27 cellular contexts compared by ENCODE assay signal in genomic region chr21:25831300-25831699, GRCh38.
DNase-seq lines count a peak whose midpoint lies in the region; ATAC-seq, FAIRE-seq and TF ChIP-seq lines count a peak whose summit lies in the region.
"Had no signal": no experiment of that assay in that cellular context is flagged by ENCODE, and none has a peak within 500 bp of the region (broad histone marks: within the 10 kb centered on the region; RNA-seq: fewer than 3 reads in every experiment).

No MANE protein-coding gene starts in this region.

- no peak overlapping the region for H3K27ac ChIP-seq in H1 (ENCODE audit: low read depth, low read length)
- H3K27ac ChIP-seq in gastrocnemius medialis: no peak overlapping the region
- H3K27ac ChIP-seq: coronary artery, esophagus muscularis mucosa, lower lobe of right lung, sigmoid colon, transverse colon had no signal

- H2AK5ac ChIP-seq in H1 (ENCODE audit: low read depth, low read length): no peak overlapping the region

- H2BK12ac ChIP-seq in H1 (ENCODE audit: low read depth, low read length): no peak overlapping the region

- CTCF ChIA-PET in H1 (lab: Charles Lee; ENCODE audit: partially characterized antibody): no interaction called here

- H2BK120ac ChIP-seq in H1 (replicated peaks; ENCODE audit: low read depth, low read length): no peak overlapping the region

- H3K9me3 ChIP-seq in H1 (ENCODE audit: insufficient read depth in 2 of 2, low read depth in 1 of 2, low read length in 1 of 2) (no peaks in the 10 kb centered on the region; a peak in 1 of 4 replicates), gastrocnemius medialis (no peaks in the 10 kb centered on the region)
- H3K9me3 ChIP-seq: BE2C, transverse colon had no signal

- no peak for TF ChIP-seq POLR2A in H1 (IDR thresholded peaks at IDR 0.05; ENCODE audit: control extremely low read depth in 1 of 2, low read depth in 2 of 2, low read length in 2 of 2)
- TF ChIP-seq POLR2A in gastrocnemius medialis (IDR thresholded peaks at IDR 0.05): no peak

- no peak for TF ChIP-seq CTCF in H1 (IDR thresholded peaks at IDR 0.05; ENCODE audit: control extremely low read depth in 1 of 3, insufficient read depth in 1 of 3, low read depth in 1 of 3, low read length in 3 of 3)
- no peak for TF ChIP-seq CTCF in gastrocnemius medialis (IDR thresholded peaks at IDR 0.05 in 4 of 5, conservative IDR thresholded peaks at IDR 0.05 in 1 of 5)

- H2BK20ac ChIP-seq in H1 (ENCODE audit: low read length): no peak overlapping the region

- H3K79me2 ChIP-seq in H1 (ENCODE audit: control insufficient read depth in 1 of 2, insufficient read depth in 2 of 2, low read length in 2 of 2): no peaks in the 10 kb centered on the region

- H2AFZ ChIP-seq in H1 (ENCODE audit: low read length): peak overlapping the region; percentile 21; the same call in 1 of the 2 replicates

- POLR2A ChIA-PET in H1 (lab: Charles Lee; ENCODE audit: partially characterized antibody): no interaction called here

- in situ Hi-C loops in gastrocnemius medialis (cut with MboI; ENCODE audit: low sequenced_read_pairs in 4 of 4): no loop called here

- no peak overlapping the region for H3K27ac Mint-ChIP-seq in activated naive CD8-positive, alpha-beta T cell treated with anti-CD3 and anti-CD28 coated beads, Interleukin-2, amount 50 U/mL, for 24 hours
- no peak overlapping the region for H3K27ac Mint-ChIP-seq in activated naive CD8-positive, alpha-beta T cell treated with anti-CD3 and anti-CD28 coated beads for 36 hours
- no peak overlapping the region for H3K27ac Mint-ChIP-seq in stimulated activated naive CD8-positive, alpha-beta T cell treated with anti-CD3 and anti-CD28 coated beads, Interleukin-15, amount 100 ng/mL, for 72 hours
- H3K27ac Mint-ChIP-seq: activated naive CD8-positive, alpha-beta T cell treated with anti-CD3 and anti-CD28 coated beads, Interleukin-2, amount 10 ng/mL, durations not matched to agents 7 days and 5 days had no signal

- H3K79me1 ChIP-seq in H1 (ENCODE audit: low read depth, low read length): no peaks in the 10 kb centered on the region

- DNase-seq in activated naive CD8-positive, alpha-beta T cell treated with anti-CD3 and anti-CD28 coated beads, Interleukin-2, amount 50 U/mL, for 24 hours: no peak
- no peak for DNase-seq in activated naive CD8-positive, alpha-beta T cell treated with anti-CD3 and anti-CD28 coated beads for 36 hours
- DNase-seq in RCC 7860 (ENCODE audit: low spot score): peak; percentile 43
- no peak for DNase-seq in H1 (ENCODE audit: low read depth in 1 of 2, low spot score in 2 of 2)
- DNase-seq in stimulated activated naive CD8-positive, alpha-beta T cell treated with anti-CD3 and anti-CD28 coated beads, Interleukin-15, amount 100 ng/mL, for 72 hours: no peak
- DNase-seq in DMS 273 treated with DMSO at 0.1 percent for 48 hours (lab: John Stamatoyannopoulos, UW): no peak
- no peak for DNase-seq in activated CD4-positive, CD25-positive, alpha-beta regulatory T cell (lab: John Stamatoyannopoulos, UW)
- DNase-seq in gastrocnemius medialis: no peak
- DNase-seq: ACHN; activated gamma-delta T cell; activated naive CD8-positive, alpha-beta T cell treated with anti-CD3 and anti-CD28 coated beads, Interleukin-2, amount 10 ng/mL, durations not matched to agents 7 days and 5 days; BE2C; caudate nucleus; foreskin melanocyte; GDM1; lower lobe of right lung; mucosa of descending colon; NCI-H1048; NCI-H2107; NCI-H774; sigmoid colon; stimulated activated CD4-positive, alpha-beta T cell treated with anti-CD3 and anti-CD28 coated beads, Interleukin-4, amount 100 ng/mL, for 1 hour; T-helper 9 cell; transverse colon had no signal

- H2BK5ac ChIP-seq in H1 (ENCODE audit: low read depth, low read length): no peak overlapping the region

- TF ChIP-seq RAD21 in H1 (IDR thresholded peaks at IDR 0.05 in 1 of 2, conservative IDR thresholded peaks at IDR 0.05 in 1 of 2; ENCODE audit: low read depth in 2 of 2, low read length in 2 of 2): no peak

- no peak overlapping the region for H4K8ac ChIP-seq in H1 (ENCODE audit: extremely low read depth, insufficient read depth, low read length)

- no peak overlapping the region for H4K5ac ChIP-seq in H1 (ENCODE audit: insufficient read length, low read depth, low read length)

- no peak overlapping the region for H2BK15ac ChIP-seq in H1 (ENCODE audit: low read length)

- H3K9ac ChIP-seq in H1 (replicated peaks in 1 of 4; ENCODE audit: extremely low read depth in 1 of 4, low read depth in 3 of 4, low read length in 3 of 4): no peak overlapping the region

- H3K14ac ChIP-seq in H1 (ENCODE audit: insufficient read length): no peak overlapping the region

- no peaks in the 10 kb centered on the region for H3K4me1 ChIP-seq in H1 (replicated peaks in 1 of 4; ENCODE audit: control insufficient read depth in 3 of 4, insufficient read depth in 4 of 4, low read length in 3 of 4)
- no peaks in the 10 kb centered on the region for H3K4me1 ChIP-seq in gastrocnemius medialis
- H3K4me1 ChIP-seq: BE2C, lower lobe of right lung, transverse colon had no signal

- H3K27me3 ChIP-seq in H1 (replicated peaks in 1 of 4; ENCODE audit: control insufficient read depth in 3 of 4, extremely low read depth in 1 of 4, insufficient read depth in 3 of 4, low read length in 3 of 4) (no peaks in the 10 kb centered on the region), gastrocnemius medialis (no peaks in the 10 kb centered on the region)
- H3K27me3 ChIP-seq: BE2C, esophagus muscularis mucosa, sigmoid colon, transverse colon had no signal

- H3K4me3 ChIP-seq in H1 (ENCODE audit: extremely low read depth in 1 of 4, insufficient read depth in 2 of 4, low read depth in 3 of 4, low read length in 4 of 4) (no peak overlapping the region), gastrocnemius medialis (no peak overlapping the region)
- H3K4me3 ChIP-seq: coronary artery, esophagus muscularis mucosa, lower lobe of right lung, mucosa of descending colon, sigmoid colon, transverse colon had no signal

- peaks cover 6% of the 10 kb centered on the region for H3K4me1 Mint-ChIP-seq in activated naive CD8-positive, alpha-beta T cell treated with anti-CD3 and anti-CD28 coated beads, Interleukin-2, amount 50 U/mL, for 24 hours
- no peaks in the 10 kb centered on the region for H3K4me1 Mint-ChIP-seq in activated naive CD8-positive, alpha-beta T cell treated with anti-CD3 and anti-CD28 coated beads for 36 hours
- H3K4me1 Mint-ChIP-seq in stimulated activated naive CD8-positive, alpha-beta T cell treated with anti-CD3 and anti-CD28 coated beads, Interleukin-15, amount 100 ng/mL, for 72 hours: no peaks in the 10 kb centered on the region

- WGBS in H1 (ENCODE audit: extremely low coverage in 1 of 2, insufficient coverage in 1 of 2, insufficient read length in 1 of 2, insufficient replicate concordance in 2 of 2, low coverage in 1 of 2, low lambda C conversion rate in 2 of 2, missing lambda C conversion rate in 1 of 2), 2 experiments: 77% methylated on average over 2 of the region's 2 CpGs; no CpG with 5 or more reads in 1 of the 2 experiments

- H3K23me2 ChIP-seq in H1 (ENCODE audit: low read depth, low read length): no peaks in the 10 kb centered on the region

- H4K20me1 ChIP-seq in H1 (replicated peaks in 1 of 2; ENCODE audit: control insufficient read depth in 1 of 2, insufficient read depth in 2 of 2, low read length in 2 of 2): no peaks in the 10 kb centered on the region

- H3K4ac ChIP-seq in H1 (replicated peaks; ENCODE audit: insufficient read length, low read depth, low read length): no peak overlapping the region

- ATAC-seq in activated naive CD8-positive, alpha-beta T cell treated with anti-CD3 and anti-CD28 coated beads, Interleukin-2, amount 50 U/mL, for 24 hours: peak; percentile 78
- ATAC-seq in stimulated activated naive CD8-positive, alpha-beta T cell treated with anti-CD3 and anti-CD28 coated beads, Interleukin-15, amount 100 ng/mL, for 72 hours: peak; percentile 20
- ATAC-seq in gastrocnemius medialis: no peak
- ATAC-seq: lower lobe of right lung, mucosa of descending colon had no signal

- no peak overlapping the region for H3K4me2 ChIP-seq in H1 (ENCODE audit: insufficient read depth in 1 of 2, low read depth in 2 of 2, low read length in 2 of 2)

- H4K91ac ChIP-seq in H1 (replicated peaks; ENCODE audit: insufficient read length, low read length): no peak overlapping the region

- peaks cover 7% of the 10 kb centered on the region for H3K9me3 Mint-ChIP-seq in activated naive CD8-positive, alpha-beta T cell treated with anti-CD3 and anti-CD28 coated beads, Interleukin-2, amount 50 U/mL, for 24 hours
- H3K9me3 Mint-ChIP-seq in activated naive CD8-positive, alpha-beta T cell treated with anti-CD3 and anti-CD28 coated beads for 36 hours: peaks cover 1% of the 10 kb centered on the region
- H3K9me3 Mint-ChIP-seq in stimulated activated naive CD8-positive, alpha-beta T cell treated with anti-CD3 and anti-CD28 coated beads, Interleukin-15, amount 100 ng/mL, for 72 hours: peaks cover 0 to 9% of the 10 kb centered on the region in 2 donors

- no peak overlapping the region for H3K18ac ChIP-seq in H1 (ENCODE audit: extremely low read depth, low read length)

- H3K36me3 ChIP-seq in H1 (ENCODE audit: control insufficient read depth in 2 of 4, insufficient read depth in 4 of 4, low read length in 3 of 4) (no peaks in the 10 kb centered on the region), gastrocnemius medialis (no peaks in the 10 kb centered on the region)
- H3K36me3 ChIP-seq: BE2C, esophagus muscularis mucosa, lower lobe of right lung, sigmoid colon, transverse colon had no signal

- H3K36me3 Mint-ChIP-seq in activated naive CD8-positive, alpha-beta T cell treated with anti-CD3 and anti-CD28 coated beads, Interleukin-2, amount 50 U/mL, for 24 hours (ENCODE audit: low read depth): no peaks in the 10 kb centered on the region
- H3K36me3 Mint-ChIP-seq in activated naive CD8-positive, alpha-beta T cell treated with anti-CD3 and anti-CD28 coated beads for 36 hours: no peaks in the 10 kb centered on the region
- H3K36me3 Mint-ChIP-seq: activated naive CD8-positive, alpha-beta T cell treated with anti-CD3 and anti-CD28 coated beads, Interleukin-2, amount 10 ng/mL, durations not matched to agents 7 days and 5 days had no signal

- no peak overlapping the region for H3K23ac ChIP-seq in H1 (ENCODE audit: insufficient read length)

- intact Hi-C loops in gastrocnemius medialis (cut with DNase I; ENCODE audit: low total_unique reads): no loop called here

- no peak for TF ChIP-seq EP300 in H1 (IDR thresholded peaks at IDR 0.05; ENCODE audit: borderline replicate concordance in 1 of 2, low read depth in 2 of 2, low read length in 2 of 2)

- H3K56ac ChIP-seq in H1 (replicated peaks; ENCODE audit: insufficient read length, low read depth, low read length): no peak overlapping the region

- no peak for FAIRE-seq in RCC 7860 (lab: Jason Lieb, UNC)
- FAIRE-seq in H1 (lab: Jason Lieb, UNC): no peak

- no peaks in the 10 kb centered on the region for H3K27me3 Mint-ChIP-seq in activated naive CD8-positive, alpha-beta T cell treated with anti-CD3 and anti-CD28 coated beads, Interleukin-2, amount 50 U/mL, for 24 hours
- H3K27me3 Mint-ChIP-seq in activated naive CD8-positive, alpha-beta T cell treated with anti-CD3 and anti-CD28 coated beads for 36 hours: no peaks in the 10 kb centered on the region
- H3K27me3 Mint-ChIP-seq in stimulated activated naive CD8-positive, alpha-beta T cell treated with anti-CD3 and anti-CD28 coated beads, Interleukin-15, amount 100 ng/mL, for 72 hours: no peaks in the 10 kb centered on the region

- no peak overlapping the region for H3K4me3 Mint-ChIP-seq in activated naive CD8-positive, alpha-beta T cell treated with anti-CD3 and anti-CD28 coated beads, Interleukin-2, amount 50 U/mL, for 24 hours
- H3K4me3 Mint-ChIP-seq in activated naive CD8-positive, alpha-beta T cell treated with anti-CD3 and anti-CD28 coated beads for 36 hours: no peak overlapping the region
- H3K4me3 Mint-ChIP-seq in stimulated activated naive CD8-positive, alpha-beta T cell treated with anti-CD3 and anti-CD28 coated beads, Interleukin-15, amount 100 ng/mL, for 72 hours: no peak overlapping the region
- H3K4me3 Mint-ChIP-seq: activated naive CD8-positive, alpha-beta T cell treated with anti-CD3 and anti-CD28 coated beads, Interleukin-2, amount 10 ng/mL, durations not matched to agents 7 days and 5 days; nephron had no signal

Comparison
In these comparisons a context has a peak if more than half of its experiments do, and no peak if none do; other contexts are left out.
1. ATAC-seq: peak in activated naive CD8-positive, alpha-beta T cell treated with anti-CD3 and anti-CD28 coated beads, Interleukin-2, amount 50 U/mL, for 24 hours (single experiment) and stimulated activated naive CD8-positive, alpha-beta T cell treated with anti-CD3 and anti-CD28 coated beads, Interleukin-15, amount 100 ng/mL, for 72 hours (single experiment); none in gastrocnemius medialis (0 of 2).